ENCODE assay signal across 13 cellular contexts in the genomic region with DNA sequence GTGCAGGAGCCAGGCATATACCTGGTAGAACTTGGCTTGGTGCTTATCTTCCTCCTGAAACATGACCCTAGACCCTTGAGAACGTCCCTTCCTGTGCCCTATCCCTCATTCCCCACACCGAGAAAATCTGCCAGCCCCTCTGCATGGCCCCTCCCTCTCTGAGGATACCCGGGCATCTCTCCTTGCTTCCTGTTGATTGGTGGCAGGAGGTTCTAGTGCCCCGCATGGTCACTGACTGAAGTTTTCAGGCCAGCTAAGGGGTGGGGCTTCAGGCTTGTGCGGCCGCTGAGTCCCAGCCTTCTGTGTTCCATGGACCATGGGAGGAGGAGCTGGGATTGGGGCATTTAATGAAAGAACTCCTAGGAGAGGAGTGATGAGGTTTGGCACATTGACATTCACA. TPM values are rescaled to one million over a fixed set of nuclear protein-coding genes. Genes with fewer than 3 reads are reported as not detected.
DNase-seq lines count a peak whose midpoint lies in the region; ATAC-seq and TF ChIP-seq lines count a peak whose summit lies in the region.
"Had no signal": no experiment of that assay in that cellular context is flagged by ENCODE, and none has a peak within 500 bp of the region (broad histone marks: within the 10 kb centered on the region; RNA-seq: fewer than 3 reads in every experiment).

No MANE protein-coding gene starts in this region.

- H3K27ac Mint-ChIP-seq in type B pancreatic cell = no peak overlapping the region
- H3K27ac Mint-ChIP-seq in T-helper 17 cell = no peak overlapping the region
- H3K27ac Mint-ChIP-seq: activated naive CD8-positive, alpha-beta T cell treated with anti-CD3 and anti-CD28 coated beads, Interleukin-2, amount 10 ng/mL, durations not matched to agents 7 days and 5 days; immature natural killer cell had no signal

- peaks cover 3% of the 10 kb centered on the region; the same call in 1 of the 2 replicates for H3K79me2 ChIP-seq in SK-N-SH (ENCODE audit: insufficient read depth)

- TF ChIP-seq RAD21 in SK-N-SH (IDR thresholded peaks at IDR 0.05; ENCODE audit: low read length) = no peak

- no peaks in the 10 kb centered on the region for H3K27me3 ChIP-seq in SK-N-SH (ENCODE audit: insufficient read depth)
- H3K27me3 ChIP-seq: colonic mucosa, SJCRH30 had no signal

- DNase-seq in SK-N-SH = peak; percentile 61
- peak; percentile 21 for DNase-seq in NCI-H460 (ENCODE audit: extremely low read depth, low read depth)
- peak in 1 of 2 donors; percentile 45 for DNase-seq in foreskin fibroblast
- DNase-seq in type B pancreatic cell (ENCODE audit: extremely low spot score, unreplicated experiment) = no peak
- DNase-seq in T-helper 17 cell = no peak
- DNase-seq in MV-4-11 (lab: John Stamatoyannopoulos, UW) = no peak
- DNase-seq: activated naive CD8-positive, alpha-beta T cell treated with anti-CD3 and anti-CD28 coated beads, Interleukin-2, amount 10 ng/mL, durations not matched to agents 7 days and 5 days; colonic mucosa; immature natural killer cell; NCI-H1417 treated with DMSO at 0.1 percent for 48 hours had no signal

- H3K9ac ChIP-seq in SK-N-SH = no peak overlapping the region

- TF ChIP-seq CTCF in SK-N-SH (IDR thresholded peaks at IDR 0.05) = no peak
- peak; percentile 2 for TF ChIP-seq CTCF in foreskin fibroblast (IDR thresholded peaks at IDR 0.05; ENCODE audit: low read depth, low read length)
- TF ChIP-seq CTCF in type B pancreatic cell (conservative IDR thresholded peaks at IDR 0.05) = peak; percentile 24

- 86% methylated on average over 4 of the region's 6 CpGs for WGBS in SK-N-SH (ENCODE audit: low lambda C conversion rate)

- no peaks in the 10 kb centered on the region for H3K36me3 Mint-ChIP-seq in type B pancreatic cell
- no peaks in the 10 kb centered on the region for H3K36me3 Mint-ChIP-seq in T-helper 17 cell (ENCODE audit: low read depth)
- H3K36me3 Mint-ChIP-seq: activated naive CD8-positive, alpha-beta T cell treated with anti-CD3 and anti-CD28 coated beads, Interleukin-2, amount 10 ng/mL, durations not matched to agents 7 days and 5 days had no signal

- no peaks in the 10 kb centered on the region for H3K36me3 ChIP-seq in SK-N-SH (replicated peaks in 1 of 2; ENCODE audit: control insufficient read depth in 1 of 2, insufficient read depth in 2 of 2, low read length in 1 of 2)
- H3K36me3 ChIP-seq: colonic mucosa, SJCRH30 had no signal

- H3K9me3 Mint-ChIP-seq in type B pancreatic cell = no peaks in the 10 kb centered on the region
- H3K9me3 Mint-ChIP-seq: activated naive CD8-positive, alpha-beta T cell treated with anti-CD3 and anti-CD28 coated beads, Interleukin-2, amount 10 ng/mL, durations not matched to agents 7 days and 5 days; immature natural killer cell had no signal

- ATAC-seq in SK-N-SH treated with all-trans-retinoic acid at 6 μM for 48 hours (no peak), GM18517 (IDR thresholded peaks at IDR 0.05; ENCODE audit: unreplicated experiment) (no peak), T-helper 17 cell (no peak)

- H3K4me2 ChIP-seq in SK-N-SH = no peak overlapping the region

- no peaks in the 10 kb centered on the region for H3K9me3 ChIP-seq in SK-N-SH
- H3K9me3 ChIP-seq in T-helper 17 cell (ENCODE audit: control insufficient read depth, low read length, poor library complexity, severe bottlenecking) = no peaks in the 10 kb centered on the region
- H3K9me3 ChIP-seq: colonic mucosa, SJCRH30 had no signal

- peaks cover 7% of the 10 kb centered on the region for H3F3A ChIP-seq in SK-N-SH (replicated peaks; ENCODE audit: insufficient read depth)

- no peak for TF ChIP-seq EP300 in SK-N-SH (IDR thresholded peaks at IDR 0.05; ENCODE audit: borderline replicate concordance in 1 of 2, low read depth in 1 of 2, low read length in 1 of 2)

- POLR2A ChIA-PET in SK-N-SH (lab: Yijun Ruan, JAX) = no interaction called here

- H3K4me3 ChIP-seq in SK-N-SH (ENCODE audit: low read depth in 2 of 2, low read length in 1 of 2) = no peak overlapping the region
- no peak overlapping the region for H3K4me3 ChIP-seq in foreskin fibroblast (ENCODE audit: low read depth in 1 of 2, low read length in 2 of 2)
- H3K4me3 ChIP-seq: colonic mucosa, SJCRH30 had no signal

- H2AFZ ChIP-seq in SK-N-SH (ENCODE audit: low read depth) = no peak overlapping the region

- H3K27ac ChIP-seq in SK-N-SH (ENCODE audit: low read depth in 2 of 2, low read length in 1 of 2) = no peak overlapping the region
- H3K27ac ChIP-seq: colonic mucosa, SJCRH30 had no signal

- H3K4me3 Mint-ChIP-seq in type B pancreatic cell (no peak overlapping the region), T-helper 17 cell (no peak overlapping the region)
- H3K4me3 Mint-ChIP-seq: activated naive CD8-positive, alpha-beta T cell treated with anti-CD3 and anti-CD28 coated beads, Interleukin-2, amount 10 ng/mL, durations not matched to agents 7 days and 5 days; immature natural killer cell had no signal

- CTCF ChIA-PET in SK-N-SH (lab: Yijun Ruan, JAX) = interaction anchor here (1.3 to 13.5 kb wide), 2 partner anchors 12 to 74 kb away, joined by 3 to 147 read pairs; no protein-coding TSS in a partner anchor

- no peaks in the 10 kb centered on the region for H3K9me2 ChIP-seq in SK-N-SH

- peaks cover 13% of the 10 kb centered on the region for H3K4me1 Mint-ChIP-seq in type B pancreatic cell (ENCODE audit: unreplicated experiment)
- H3K4me1 Mint-ChIP-seq in T-helper 17 cell = peaks cover 18% of the 10 kb centered on the region

- H4K20me1 ChIP-seq in SK-N-SH (ENCODE audit: insufficient read depth) = peaks cover 24% of the 10 kb centered on the region

- H3K4me1 ChIP-seq in SK-N-SH (ENCODE audit: control insufficient read depth in 1 of 2, insufficient read depth in 2 of 2, low read depth in 1 of 2, low read length in 1 of 2) = peaks cover 0 to 11% of the 10 kb centered on the region in 2 experiments; a peak in 1 of 4 replicates
- H3K4me1 ChIP-seq: SJCRH30 had no signal

- H3K27me3 Mint-ChIP-seq in type B pancreatic cell = peaks cover 50% of the 10 kb centered on the region
- peaks cover 7% of the 10 kb centered on the region for H3K27me3 Mint-ChIP-seq in T-helper 17 cell

TF ChIP-seq in SK-N-SH, 30 proteins besides CTCF, POLR2A, EP300 and RAD21 (continues in another document):
- no peak for TF ChIP-seq TCF12 (IDR thresholded peaks at IDR 0.05)
- no peak for TF ChIP-seq GATA2 (CRISPR knock-in tag; IDR thresholded peaks at IDR 0.05)
- TF ChIP-seq, protein P1, sequence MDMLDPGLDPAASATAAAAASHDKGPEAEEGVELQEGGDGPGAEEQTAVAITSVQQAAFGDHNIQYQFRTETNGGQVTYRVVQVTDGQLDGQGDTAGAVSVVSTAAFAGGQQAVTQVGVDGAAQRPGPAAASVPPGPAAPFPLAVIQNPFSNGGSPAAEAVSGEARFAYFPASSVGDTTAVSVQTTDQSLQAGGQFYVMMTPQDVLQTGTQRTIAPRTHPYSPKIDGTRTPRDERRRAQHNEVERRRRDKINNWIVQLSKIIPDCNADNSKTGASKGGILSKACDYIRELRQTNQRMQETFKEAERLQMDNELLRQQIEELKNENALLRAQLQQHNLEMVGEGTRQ (IDR thresholded peaks at IDR 0.05; ENCODE audit: borderline replicate concordance, low read depth, low read length) = no peak
- TF ChIP-seq GABPA (IDR thresholded peaks at IDR 0.05; ENCODE audit: low read depth) = no peak
- no peak for TF ChIP-seq NRF1 (IDR thresholded peaks at IDR 0.05; ENCODE audit: low read depth, low read length)
- no peak for TF ChIP-seq RCOR1 (IDR thresholded peaks at IDR 0.05; ENCODE audit: low read length)
- no peak for TF ChIP-seq RFX5 (IDR thresholded peaks at IDR 0.05; ENCODE audit: low read length)
- no peak for TF ChIP-seq FOXM1 (IDR thresholded peaks at IDR 0.05; ENCODE audit: low read depth)

TF ChIP-seq in SK-N-SH treated with all-trans-retinoic acid at 6 μM for 48 hours, 23 proteins besides CTCF, POLR2A, EP300 and RAD21:
- TF ChIP-seq SNAI2 (CRISPR knock-in tag; IDR thresholded peaks at IDR 0.05) (no peak), ZNF8 (CRISPR knock-in tag; IDR thresholded peaks at IDR 0.05) (no peak), PPARA (CRISPR knock-in tag; IDR thresholded peaks at IDR 0.05; ENCODE audit: borderline replicate concordance) (no peak)

RNA-seq across cellular contexts. Expression of a gene that starts 22.8 kb away (rescaled TPM):
- 0.72 and 0.99 TPM in 2 replicates for polyA plus RNA-seq in SK-N-SH (2012; rRNA removed)
- 0.98 and 1.1 TPM in 2 replicates for polyA plus RNA-seq in SK-N-SH (2012; cell fraction: cytosol; rRNA removed)
- polyA plus RNA-seq in SK-N-SH (2012; cell fraction: nucleus; rRNA removed) = 1.8 and 3.3 TPM in 2 replicates
- total RNA-seq in NCI-H460 (2014; rRNA removed; shearing (Covaris generic)) = 1.8 and 2.6 TPM in 2 replicates
- polyA plus RNA-seq in NCI-H460 (2014; cell fraction: nucleus; rRNA removed) = 3.7 and 4.3 TPM in 2 replicates
- total RNA-seq in type B pancreatic cell (ENCODE audit: low replicate concordance) (2.6 and 2.9 TPM in 2 replicates), T-helper 17 cell (1 to 10 TPM; 3.2 to 3.7 TPM)

RNA-seq across cellular contexts. Expression of a gene that starts 26.5 kb away (rescaled TPM):
- 27.1 and 29.3 TPM in 2 replicates for polyA plus RNA-seq in SK-N-SH (2012; rRNA removed)
- 22.0 and 22.6 TPM in 2 replicates for polyA plus RNA-seq in SK-N-SH (2012; cell fraction: cytosol; rRNA removed)
- 9.9 and 20.2 TPM in 2 replicates for polyA plus RNA-seq in SK-N-SH (2012; cell fraction: nucleus; rRNA removed)
- 59.7 and 70.1 TPM in 2 replicates for total RNA-seq in NCI-H460 (2014; rRNA removed; shearing (Covaris generic))
- polyA plus RNA-seq in NCI-H460 (2014; cell fraction: nucleus; rRNA removed) = 10.1 and 21.4 TPM in 2 replicates
- total RNA-seq in type B pancreatic cell (ENCODE audit: low replicate concordance) (49.9 and 73.5 TPM in 2 replicates), T-helper 17 cell (1 to 10 TPM; 7.8 to 8.8 TPM)

RNA-seq across cellular contexts. Expression of a gene that starts 34.6 kb away (rescaled TPM):
- 2.4 and 2.9 TPM in 2 replicates for polyA plus RNA-seq in SK-N-SH (2012; rRNA removed)
- polyA plus RNA-seq in SK-N-SH (2012; cell fraction: cytosol; rRNA removed) = 2.0 and 2.2 TPM in 2 replicates
- polyA plus RNA-seq in SK-N-SH (2012; cell fraction: nucleus; rRNA removed) = 2.8 and 2.9 TPM in 2 replicates
- 8.6 and 10.2 TPM in 2 replicates for total RNA-seq in NCI-H460 (2014; rRNA removed; shearing (Covaris generic))
- 2.6 and 4.4 TPM in 2 replicates for polyA plus RNA-seq in NCI-H460 (2014; cell fraction: nucleus; rRNA removed)
- 8.3 and 10.7 TPM in 2 replicates for total RNA-seq in type B pancreatic cell (ENCODE audit: low replicate concordance)
- total RNA-seq in T-helper 17 cell = 10 to 100 TPM in 1 of 2 donors, 1 to 10 TPM in 1; 9.0 to 10.3 TPM

Comparison
In these comparisons a context has a peak if more than half of its experiments do, and no peak if none do; other contexts are left out.
1. DNase-seq: peak in SK-N-SH (single experiment) and NCI-H460 (single experiment); none in type B pancreatic cell (single experiment), T-helper 17 cell (0 of 3) and MV-4-11 (single experiment).